Comparison of ENCODE assay signal across 27 cellular contexts in genomic region chr2:169983506-169983905, GRCh38.
DNase-seq lines count a peak whose midpoint lies in the region; TF ChIP-seq lines count a peak whose summit lies in the region.
"Had no signal": no experiment of that assay in that cellular context is flagged by ENCODE, and none has a peak within 500 bp of the region (broad histone marks: within the 10 kb centered on the region; RNA-seq: fewer than 3 reads in every experiment).

No MANE protein-coding gene starts in this region.

- H3K27me3 ChIP-seq in BE2C (no peaks in the 10 kb centered on the region), thyroid gland (no peaks in the 10 kb centered on the region), Caco-2 (replicated peaks; ENCODE audit: control insufficient read depth, insufficient read depth, low read length) (no peaks in the 10 kb centered on the region)
- H3K27me3 ChIP-seq: esophagus muscularis mucosa had no signal

- BruUV-seq in Caco-2 (replicated peaks; lab: Mats Ljungman, UMichigan) = no TSS peak

- H3K4me1 Mint-ChIP-seq in neural crest cell (no peaks in the 10 kb centered on the region), Caco-2 (ENCODE audit: low read depth, unreplicated experiment) (no peaks in the 10 kb centered on the region)
- H3K4me1 Mint-ChIP-seq: activated naive CD4-positive, alpha-beta T cell treated with anti-CD3 and anti-CD28 coated beads, Interleukin-2, amount 10 ng/mL, durations not matched to agents 7 days and 5 days; nephron had no signal

- H3K36me3 ChIP-seq in BE2C = no peaks in the 10 kb centered on the region
- H3K36me3 ChIP-seq in thyroid gland = peaks cover 0 to 9% of the 10 kb centered on the region in 2 donors
- H3K36me3 ChIP-seq in Caco-2 (ENCODE audit: control insufficient read depth, insufficient read depth, low read length) = no peaks in the 10 kb centered on the region

- peak; percentile 60 for TF ChIP-seq CTCF in BE2C (IDR thresholded peaks at IDR 0.05; ENCODE audit: low read depth, low read length)
- TF ChIP-seq CTCF in WI38 (IDR thresholded peaks at IDR 0.05; ENCODE audit: low read depth, low read length) = peak; percentile 30; the same call in 1 of the 2 replicates
- TF ChIP-seq CTCF in neural crest cell (conservative IDR thresholded peaks at IDR 0.05) = peak; percentile 23
- TF ChIP-seq CTCF in thyroid gland (IDR thresholded peaks at IDR 0.05) = no peak
- TF ChIP-seq CTCF in Caco-2 (IDR thresholded peaks at IDR 0.05; ENCODE audit: insufficient read depth in 1 of 2, low read depth in 1 of 2, low read length in 1 of 2, severe bottlenecking in 1 of 2, unreplicated experiment in 1 of 2) = peak in 1 of 2 experiments; percentile 34

- no peaks in the 10 kb centered on the region for H3K4me1 ChIP-seq in BE2C
- no peaks in the 10 kb centered on the region for H3K4me1 ChIP-seq in thyroid gland
- H3K4me1 ChIP-seq in Caco-2 = no peaks in the 10 kb centered on the region
- H3K4me1 ChIP-seq: esophagus muscularis mucosa, parathyroid adenoma had no signal

- intact Hi-C loops in thyroid gland (cut with DNase I) (no loop called here), Caco-2 (cut with micrococcal nuclease; ENCODE audit: unreplicated experiment) (no loop called here)

- H3K4me3 ChIP-seq in BE2C (ENCODE audit: low read depth, low read length) (no peak overlapping the region), WI38 (ENCODE audit: low read depth, low read length) (no peak overlapping the region), thyroid gland (replicated peaks in 1 of 3) (no peak overlapping the region), Caco-2 (ENCODE audit: low read depth, low read length) (no peak overlapping the region)
- H3K4me3 ChIP-seq: esophagus muscularis mucosa had no signal

- no peaks in the 10 kb centered on the region for H3K9me3 ChIP-seq in BE2C
- no peaks in the 10 kb centered on the region for H3K9me3 ChIP-seq in thyroid gland
- H3K9me3 ChIP-seq in Caco-2 = no peaks in the 10 kb centered on the region
- H3K9me3 ChIP-seq: esophagus muscularis mucosa had no signal

- H3K4me3 Mint-ChIP-seq in neural crest cell (no peak overlapping the region), Caco-2 (ENCODE audit: unreplicated experiment) (no peak overlapping the region)
- H3K4me3 Mint-ChIP-seq: activated CD8-positive, alpha-beta T cell treated with anti-CD3 and anti-CD28 coated beads, Interleukin-2, amount 10 ng/mL, durations not matched to agents 7 days and 5 days; activated naive CD4-positive, alpha-beta T cell treated with anti-CD3 and anti-CD28 coated beads, Interleukin-2, amount 10 ng/mL, durations not matched to agents 7 days and 5 days; CD4-positive, alpha-beta memory T cell; central memory CD8-positive, alpha-beta T cell; immature natural killer cell; nephron had no signal

- H3K27me3 Mint-ChIP-seq in neural crest cell (ENCODE audit: low read depth) = no peaks in the 10 kb centered on the region
- H3K27me3 Mint-ChIP-seq in Caco-2 (ENCODE audit: insufficient read depth, unreplicated experiment) = no peaks in the 10 kb centered on the region
- H3K27me3 Mint-ChIP-seq: activated naive CD4-positive, alpha-beta T cell treated with anti-CD3 and anti-CD28 coated beads, Interleukin-2, amount 10 ng/mL, durations not matched to agents 7 days and 5 days; CD4-positive, alpha-beta memory T cell; central memory CD8-positive, alpha-beta T cell had no signal

- 91 to 92% methylated on average over 3 of the region's 3 CpGs for WGBS in thyroid gland, 2 donors

- TF ChIP-seq POLR2A in thyroid gland (IDR thresholded peaks at IDR 0.05) = no peak

- H3K27ac ChIP-seq in thyroid gland = no peak overlapping the region
- H3K27ac ChIP-seq: esophagus muscularis mucosa, parathyroid adenoma had no signal

- H3K36me3 Mint-ChIP-seq in neural crest cell (ENCODE audit: low read depth) = peaks cover 4% of the 10 kb centered on the region
- H3K36me3 Mint-ChIP-seq in Caco-2 (ENCODE audit: insufficient read depth, unreplicated experiment) = peaks cover 8% of the 10 kb centered on the region

- POLR2A ChIA-PET in Caco-2 (lab: Charles Lee) = no interaction called here

- H3K27ac Mint-ChIP-seq in neural crest cell (ENCODE audit: unreplicated experiment) (no peak overlapping the region), Caco-2 (ENCODE audit: unreplicated experiment) (no peak overlapping the region)
- H3K27ac Mint-ChIP-seq: activated CD8-positive, alpha-beta T cell treated with anti-CD3 and anti-CD28 coated beads, Interleukin-2, amount 10 ng/mL, durations not matched to agents 7 days and 5 days; activated naive CD4-positive, alpha-beta T cell treated with anti-CD3 and anti-CD28 coated beads, Interleukin-2, amount 10 ng/mL, durations not matched to agents 7 days and 5 days; nephron had no signal

- DNase-seq in BE2C (peak; percentile 25), fibroblast of peridontal ligament (ENCODE audit: extremely low read depth) (peak; percentile 29), neural crest cell (ENCODE audit: low read depth, low spot score) (no peak), thyroid gland (no peak), OCI-M2 (lab: John Stamatoyannopoulos, UW; ENCODE audit: unreplicated experiment) (no peak), Caco-2 (no peak)
- DNase-seq in activated CD8-positive, alpha-beta memory T cell treated with anti-CD3 and anti-CD28 coated beads, Interleukin-2, amount 50 U/mL, for 48 hours = no peak
- DNase-seq: ACHN; activated CD8-positive, alpha-beta T cell treated with anti-CD3 and anti-CD28 coated beads, Interleukin-2, amount 10 ng/mL, durations not matched to agents 7 days and 5 days; activated naive CD4-positive, alpha-beta T cell treated with anti-CD3 and anti-CD28 coated beads, Interleukin-2, amount 10 ng/mL, durations not matched to agents 7 days and 5 days; activated T-cell treated with anti-CD3 and anti-CD28 coated beads, Interleukin-2, amount 50 U/mL, for 1 hour; aorta; CD4-positive, alpha-beta memory T cell; effector CD8-positive, alpha-beta T cell; GDM1; immature natural killer cell; KBM-7; left ventricle myocardium superior; NCI-H146; NCI-H2171; NCI-H526 treated with DMSO at 0.1 percent for 48 hours; T-helper 9 cell had no signal

- H3K9me3 Mint-ChIP-seq in neural crest cell = no peaks in the 10 kb centered on the region
- H3K9me3 Mint-ChIP-seq in Caco-2 (ENCODE audit: unreplicated experiment) = no peaks in the 10 kb centered on the region
- H3K9me3 Mint-ChIP-seq: activated naive CD4-positive, alpha-beta T cell treated with anti-CD3 and anti-CD28 coated beads, Interleukin-2, amount 10 ng/mL, durations not matched to agents 7 days and 5 days; CD4-positive, alpha-beta memory T cell; central memory CD8-positive, alpha-beta T cell; immature natural killer cell; nephron had no signal

- CTCF ChIA-PET in Caco-2 (lab: Charles Lee) = no interaction called here

Comparison
In these comparisons a context has a peak if more than half of its experiments do, and no peak if none do; other contexts are left out.
1. DNase-seq: peak in BE2C (single experiment) and fibroblast of peridontal ligament (single experiment); none in neural crest cell (single experiment), thyroid gland (0 of 2), activated CD8-positive, alpha-beta memory T cell treated with anti-CD3 and anti-CD28 coated beads, Interleukin-2, amount 50 U/mL, for 48 hours (single experiment), OCI-M2 (single experiment) and Caco-2 (0 of 2).
2. CTCF ChIP-seq: peak in BE2C (single experiment), WI38 (single experiment) and neural crest cell (single experiment); none in thyroid gland (0 of 6).